17 cellular contexts compared by ENCODE assay signal in genomic region chr10:6228010-6228511, GRCh38. TPM values are rescaled to one million over a fixed set of nuclear protein-coding genes. Genes with fewer than 3 reads are reported as not detected.
DNase-seq lines count a peak whose midpoint lies in the region; ATAC-seq and TF ChIP-seq lines count a peak whose summit lies in the region.
"Had no signal": no experiment of that assay in that cellular context is flagged by ENCODE, and none has a peak within 500 bp of the region (broad histone marks: within the 10 kb centered on the region; RNA-seq: fewer than 3 reads in every experiment).

No MANE protein-coding gene starts in this region.

- peak overlapping the region; percentile 40 for H3K4me2 ChIP-seq in skeletal muscle satellite cell (ENCODE audit: low read length)

- peak; percentile 21 for DNase-seq in activated T-cell treated with anti-CD3 and anti-CD28 coated beads, Interleukin-2, amount 50 U/mL, for 1 hour
- DNase-seq in activated T-cell treated with anti-CD3 and anti-CD28 coated beads, Interleukin-2, amount 50 U/mL, for 72 hours: no peak
- DNase-seq in adipocyte (ENCODE audit: low read depth): peak; percentile 56
- no peak for DNase-seq in heart right ventricle
- no peak for DNase-seq in G401 (ENCODE audit: low spot score)
- no peak for DNase-seq in activated CD8-positive, alpha-beta memory T cell treated with anti-CD3 and anti-CD28 coated beads, Interleukin-2, amount 50 U/mL, for 4 hours
- DNase-seq: activated CD8-positive, alpha-beta memory T cell treated with anti-CD3 and anti-CD28 coated beads for 24 hours; KG1; NCI-H146; NCI-H526; RPMI8226; thyroid gland had no signal

- 68 to 71% methylated on average over 20 of the region's 20 CpGs for WGBS in heart right ventricle, 2 donors

- no peak for TF ChIP-seq CTCF in heart right ventricle (IDR thresholded peaks at IDR 0.05)

- intact Hi-C loops in heart right ventricle (cut with DNase I): no loop called here

- H3K4me3 ChIP-seq in adipocyte (ENCODE audit: low read length): no peak overlapping the region
- H3K4me3 ChIP-seq in heart right ventricle: no peak overlapping the region
- H3K4me3 ChIP-seq in skeletal muscle satellite cell (ENCODE audit: low read length): no peak overlapping the region
- H3K4me3 ChIP-seq: skin epidermis, thyroid gland had no signal

- H3K4me1 ChIP-seq in adipocyte (ENCODE audit: control insufficient read depth, insufficient read depth, low read length) (no peaks in the 10 kb centered on the region), heart right ventricle (peaks cover 0 to 11% (median 0%) of the 10 kb centered on the region in 9 donors), skeletal muscle satellite cell (ENCODE audit: control insufficient read depth, insufficient read depth, low read length) (peaks cover 19% of the 10 kb centered on the region)
- H3K4me1 ChIP-seq: thyroid gland had no signal

- peaks cover 15 to 29% of the 10 kb centered on the region in 2 donors for H3K36me3 Mint-ChIP-seq in activated T-cell treated with anti-CD3 and anti-CD28 coated beads, Interleukin-2, amount 50 U/mL, for 72 hours (ENCODE audit: insufficient read depth in 2 of 2)

- no peaks in the 10 kb centered on the region for H3K9me3 Mint-ChIP-seq in activated T-cell treated with anti-CD3 and anti-CD28 coated beads, Interleukin-2, amount 50 U/mL, for 72 hours
- H3K9me3 Mint-ChIP-seq: activated naive CD4-positive, alpha-beta T cell treated with anti-CD3 and anti-CD28 coated beads, Interleukin-2, amount 50 U/mL, for 24 hours; dendritic cell treated with granulocyte-macrophage colony-stimulating factor and Interleukin-4, amounts not matched to agents 40 ng/mL and 50 ng/mL, for 4 days had no signal

- ATAC-seq in activated T-cell treated with anti-CD3 and anti-CD28 coated beads, Interleukin-2, amount 50 U/mL, for 72 hours (replicated peaks in 1 of 2): no peak
- ATAC-seq in heart right ventricle (peak in 6 of 8 donors; percentile 17 to 48 (median 40)), HG02870 (IDR thresholded peaks at IDR 0.05; ENCODE audit: unreplicated experiment) (no peak)

- no peaks in the 10 kb centered on the region for H3K27me3 Mint-ChIP-seq in activated T-cell treated with anti-CD3 and anti-CD28 coated beads, Interleukin-2, amount 50 U/mL, for 72 hours (ENCODE audit: low read depth)
- H3K27me3 Mint-ChIP-seq: activated naive CD4-positive, alpha-beta T cell treated with anti-CD3 and anti-CD28 coated beads, Interleukin-2, amount 50 U/mL, for 24 hours; dendritic cell treated with granulocyte-macrophage colony-stimulating factor and Interleukin-4, amounts not matched to agents 40 ng/mL and 50 ng/mL, for 4 days had no signal

- H3K27ac ChIP-seq in heart right ventricle: no peak overlapping the region
- H3K27ac ChIP-seq: skin epidermis, thyroid gland had no signal

- no peaks in the 10 kb centered on the region for H3K9me3 ChIP-seq in adipocyte (ENCODE audit: control insufficient read depth, low read length)
- H3K9me3 ChIP-seq in heart right ventricle: no peaks in the 10 kb centered on the region
- no peaks in the 10 kb centered on the region for H3K9me3 ChIP-seq in skeletal muscle satellite cell (replicated peaks; ENCODE audit: low read length)
- H3K9me3 ChIP-seq: thyroid gland had no signal

- no peak overlapping the region for H3K4me3 Mint-ChIP-seq in activated T-cell treated with anti-CD3 and anti-CD28 coated beads, Interleukin-2, amount 50 U/mL, for 72 hours
- H3K4me3 Mint-ChIP-seq: activated naive CD4-positive, alpha-beta T cell treated with anti-CD3 and anti-CD28 coated beads, Interleukin-2, amount 50 U/mL, for 24 hours; dendritic cell treated with granulocyte-macrophage colony-stimulating factor and Interleukin-4, amounts not matched to agents 40 ng/mL and 50 ng/mL, for 4 days had no signal

- no peak overlapping the region for H3K9ac ChIP-seq in adipocyte (ENCODE audit: low read length)
- no peak overlapping the region for H3K9ac ChIP-seq in skeletal muscle satellite cell (ENCODE audit: low read depth, low read length)

- H3K27me3 ChIP-seq in adipocyte (replicated peaks; ENCODE audit: control insufficient read depth, insufficient read depth, low read length) (no peaks in the 10 kb centered on the region), heart right ventricle (no peaks in the 10 kb centered on the region), skeletal muscle satellite cell (ENCODE audit: control insufficient read depth, insufficient read depth, low read length) (no peaks in the 10 kb centered on the region)
- H3K27me3 ChIP-seq: thyroid gland had no signal

- in situ Hi-C loops in G401 (cut with HindIII; ENCODE audit: low sequenced_read_pairs): no loop called here

- H3K27ac Mint-ChIP-seq in activated T-cell treated with anti-CD3 and anti-CD28 coated beads, Interleukin-2, amount 50 U/mL, for 72 hours: no peak overlapping the region
- H3K27ac Mint-ChIP-seq: activated naive CD4-positive, alpha-beta T cell treated with anti-CD3 and anti-CD28 coated beads, Interleukin-2, amount 50 U/mL, for 24 hours; dendritic cell treated with granulocyte-macrophage colony-stimulating factor and Interleukin-4, amounts not matched to agents 40 ng/mL and 50 ng/mL, for 4 days had no signal

- H3K36me3 ChIP-seq in adipocyte (ENCODE audit: control insufficient read depth, insufficient read depth, low read length, severe bottlenecking) (peaks cover 98% of the 10 kb centered on the region), heart right ventricle (peaks cover 0 to 100% (median 62%) of the 10 kb centered on the region in 9 donors), skeletal muscle satellite cell (ENCODE audit: insufficient read depth, low read length) (peaks cover 83% of the 10 kb centered on the region)

- H3K4me1 Mint-ChIP-seq in activated T-cell treated with anti-CD3 and anti-CD28 coated beads, Interleukin-2, amount 50 U/mL, for 72 hours (ENCODE audit: low read depth): peaks cover 5% of the 10 kb centered on the region

RNA-seq across cellular contexts. Expression of gene PFKFB3, which starts 25.3 kb away (rescaled TPM):
- total RNA-seq in activated T-cell treated with anti-CD3 and anti-CD28 coated beads, Interleukin-2, amount 50 U/mL, for 72 hours: 100 to 1,000 TPM; 120 to 153 TPM
- 10 to 100 TPM in 9 of 10 donors, 1 to 10 TPM in 1; 7.6 to 77.3 (median 16.3) TPM for total RNA-seq in heart right ventricle
- polyA plus RNA-seq in heart right ventricle: 10 to 100 TPM in 1 of 2 donors, 1 to 10 TPM in 1; 5.5 to 10.6 TPM
- 11.4 and 21.8 TPM in 2 replicates for total RNA-seq in skeletal muscle satellite cell (2012; rRNA removed)
- total RNA-seq in G401 (2014; rRNA removed; shearing (Covaris generic)): 5.2 and 11.0 TPM in 2 replicates

Comparison
In these comparisons a context has a peak if more than half of its experiments do, and no peak if none do; other contexts are left out.
1. DNase-seq: peak in activated T-cell treated with anti-CD3 and anti-CD28 coated beads, Interleukin-2, amount 50 U/mL, for 1 hour (single experiment) and adipocyte (single experiment); none in activated T-cell treated with anti-CD3 and anti-CD28 coated beads, Interleukin-2, amount 50 U/mL, for 72 hours (0 of 2), heart right ventricle (0 of 2), G401 (single experiment) and activated CD8-positive, alpha-beta memory T cell treated with anti-CD3 and anti-CD28 coated beads, Interleukin-2, amount 50 U/mL, for 4 hours (single experiment).
2. ATAC-seq: peak in heart right ventricle (6 of 8); none in activated T-cell treated with anti-CD3 and anti-CD28 coated beads, Interleukin-2, amount 50 U/mL, for 72 hours (0 of 2) and HG02870 (single experiment).